ENCODE assay signal across 1 cellular context in genomic region chr6:113428702-113429101, GRCh38.
TF ChIP-seq lines count a peak whose summit lies in the region.

No MANE protein-coding gene starts in this region.

TF ChIP-seq in SK-N-SH treated with all-trans-retinoic acid at 6 μM for 48 hours, 23 proteins besides CTCF, POLR2A, EP300 and RAD21 (continued from another document):
- no peak for TF ChIP-seq PATZ1 (CRISPR knock-in tag; IDR thresholded peaks at IDR 0.05; ENCODE audit: borderline replicate concordance)
- TF ChIP-seq ISL1 (CRISPR knock-in tag; IDR thresholded peaks at IDR 0.05): no peak
- TF ChIP-seq RARB (CRISPR knock-in tag; IDR thresholded peaks at IDR 0.05): no peak
- TF ChIP-seq ZNF565 (CRISPR knock-in tag; conservative IDR thresholded peaks at IDR 0.05; ENCODE audit: low read depth): no peak
- TF ChIP-seq GLIS3 (CRISPR knock-in tag; IDR thresholded peaks at IDR 0.05): no peak
- TF ChIP-seq TOX (CRISPR knock-in tag; IDR thresholded peaks at IDR 0.05; ENCODE audit: borderline replicate concordance): no peak
- TF ChIP-seq ZNF8 (CRISPR knock-in tag; IDR thresholded peaks at IDR 0.05): no peak
- TF ChIP-seq ZC3H10 (CRISPR knock-in tag; IDR thresholded peaks at IDR 0.05): no peak
- no peak for TF ChIP-seq ESRRG (CRISPR knock-in tag; IDR thresholded peaks at IDR 0.05)
- no peak for TF ChIP-seq ZNF70 (CRISPR knock-in tag; IDR thresholded peaks at IDR 0.05)
- no peak for TF ChIP-seq OSR1 (CRISPR knock-in tag; IDR thresholded peaks at IDR 0.05)
- no peak for TF ChIP-seq ZFP30 (CRISPR knock-in tag; IDR thresholded peaks at IDR 0.05)
- no peak for TF ChIP-seq CSDC2 (CRISPR knock-in tag; IDR thresholded peaks at IDR 0.05)
- TF ChIP-seq CREB5 (CRISPR knock-in tag; IDR thresholded peaks at IDR 0.05; ENCODE audit: low read depth): no peak
- TF ChIP-seq ZFP3 (CRISPR knock-in tag; IDR thresholded peaks at IDR 0.05): no peak
- no peak for TF ChIP-seq BACH2 (CRISPR knock-in tag; IDR thresholded peaks at IDR 0.05; ENCODE audit: borderline replicate concordance)
